In the genomic region with DNA sequence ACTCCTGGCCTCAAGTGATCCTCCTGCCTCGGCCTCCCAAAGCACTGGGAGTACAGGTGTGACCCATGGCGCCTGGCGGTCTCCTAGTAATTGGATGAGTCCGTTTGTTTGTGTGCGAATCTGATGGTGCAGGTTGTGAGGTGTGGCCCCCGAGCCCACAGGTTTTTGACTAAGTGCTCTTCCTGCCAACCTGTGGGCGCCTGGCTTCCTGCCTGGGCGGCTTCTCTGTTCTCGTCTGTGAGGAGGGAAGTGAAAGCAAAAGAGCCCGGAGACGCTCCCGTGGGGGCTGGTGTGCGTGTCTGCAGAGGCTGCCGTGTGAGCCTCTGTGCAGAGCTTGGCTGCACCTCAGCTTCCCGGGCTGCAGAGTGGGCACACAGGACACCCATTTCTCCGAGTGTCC, we compare ENCODE assay signal across 1 cellular context.
TF ChIP-seq lines count a peak whose summit lies in the region.

No MANE protein-coding gene starts in this region.

TF ChIP-seq in GM12878, 131 proteins besides CTCF, POLR2A, EP300 and RAD21 (continued from another document and continues in another):
- TF ChIP-seq, protein P1, sequence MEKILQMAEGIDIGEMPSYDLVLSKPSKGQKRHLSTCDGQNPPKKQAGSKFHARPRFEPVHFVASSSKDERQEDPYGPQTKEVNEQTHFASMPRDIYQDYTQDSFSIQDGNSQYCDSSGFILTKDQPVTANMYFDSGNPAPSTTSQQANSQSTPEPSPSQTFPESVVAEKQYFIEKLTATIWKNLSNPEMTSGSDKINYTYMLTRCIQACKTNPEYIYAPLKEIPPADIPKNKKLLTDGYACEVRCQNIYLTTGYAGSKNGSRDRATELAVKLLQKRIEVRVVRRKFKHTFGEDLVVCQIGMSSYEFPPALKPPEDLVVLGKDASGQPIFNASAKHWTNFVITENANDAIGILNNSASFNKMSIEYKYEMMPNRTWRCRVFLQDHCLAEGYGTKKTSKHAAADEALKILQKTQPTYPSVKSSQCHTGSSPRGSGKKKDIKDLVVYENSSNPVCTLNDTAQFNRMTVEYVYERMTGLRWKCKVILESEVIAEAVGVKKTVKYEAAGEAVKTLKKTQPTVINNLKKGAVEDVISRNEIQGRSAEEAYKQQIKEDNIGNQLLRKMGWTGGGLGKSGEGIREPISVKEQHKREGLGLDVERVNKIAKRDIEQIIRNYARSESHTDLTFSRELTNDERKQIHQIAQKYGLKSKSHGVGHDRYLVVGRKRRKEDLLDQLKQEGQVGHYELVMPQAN (conservative IDR thresholded peaks at IDR 0.05) = peak; percentile 48; the same call in 1 of the 2 replicates
- TF ChIP-seq NR2C2 (IDR thresholded peaks at IDR 0.05; ENCODE audit: borderline replicate concordance, control insufficient read depth, insufficient read length, low read depth) (no peak), RCOR1 (conservative IDR thresholded peaks at IDR 0.05; ENCODE audit: low read depth, low read length) (peak; percentile 93; the same call in 1 of the 2 replicates), BACH1 (IDR thresholded peaks at IDR 0.05; ENCODE audit: borderline replicate concordance) (peak; percentile 89), IKZF2 (IDR thresholded peaks at IDR 0.05) (peak; percentile 87 to 91), TBL1XR1 (IDR thresholded peaks at IDR 0.05; ENCODE audit: low read depth, low read length) (0 out of 2 replicates have a peak, but pooled peaks have one; percentile 56), NBN (IDR thresholded peaks at IDR 0.05) (peak; percentile 93), BMI1 (IDR thresholded peaks at IDR 0.05; ENCODE audit: borderline replicate concordance) (no peak), SUZ12 (IDR thresholded peaks at IDR 0.05; ENCODE audit: unreplicated experiment) (no peak), CEBPB (IDR thresholded peaks at IDR 0.05; ENCODE audit: borderline replicate concordance in 1 of 2, low read depth in 2 of 2, low read length in 2 of 2) (no peak), ZNF384 (IDR thresholded peaks at IDR 0.05; ENCODE audit: borderline replicate concordance, low read depth, low read length) (no peak), REST (IDR thresholded peaks at IDR 0.05; ENCODE audit: low read depth, low read length) (no peak), IKZF1 (conservative IDR thresholded peaks at IDR 0.05) (peak; percentile 95), RB1 (IDR thresholded peaks at IDR 0.05; ENCODE audit: borderline replicate concordance) (no peak), TCF3 (IDR thresholded peaks at IDR 0.05; ENCODE audit: borderline replicate concordance, insufficient read depth, low read depth, low read length) (peak; percentile 47; the same call in 1 of the 2 replicates), SIX5 (IDR thresholded peaks at IDR 0.05; ENCODE audit: low read depth, low read length, severe bottlenecking) (no peak), GABPA (IDR thresholded peaks at IDR 0.05; ENCODE audit: low read depth) (no peak), SMAD5 (IDR thresholded peaks at IDR 0.05; ENCODE audit: low read depth) (no peak), MTA3 (IDR thresholded peaks at IDR 0.05; ENCODE audit: borderline replicate concordance, low read length) (peak; percentile 71; the same call in 1 of the 2 replicates), SP1 (IDR thresholded peaks at IDR 0.05; ENCODE audit: low read depth, low read length) (peak; percentile 49), CBFB (IDR thresholded peaks at IDR 0.05; ENCODE audit: low read depth) (0 out of 2 replicates have a peak, but pooled peaks have one; percentile 68), IRF5 (IDR thresholded peaks at IDR 0.05; ENCODE audit: borderline replicate concordance) (no peak), CHD4 (IDR thresholded peaks at IDR 0.05) (0 out of 2 replicates have a peak, but pooled peaks have one; percentile 47), ASH2L (IDR thresholded peaks at IDR 0.05; ENCODE audit: borderline replicate concordance, low read depth) (no peak), CHD2 (IDR thresholded peaks at IDR 0.05; ENCODE audit: borderline replicate concordance, low read depth, low read length) (peak; percentile 82; the same call in 1 of the 2 replicates), TCF12 (IDR thresholded peaks at IDR 0.05; ENCODE audit: low read depth, low read length) (peak; percentile 76), PBX3 (IDR thresholded peaks at IDR 0.05; ENCODE audit: insufficient replicate concordance, low read depth, low read length) (peak; percentile 54), TCF7 (IDR thresholded peaks at IDR 0.05; ENCODE audit: borderline replicate concordance) (no peak), NFIC (IDR thresholded peaks at IDR 0.05; ENCODE audit: low read depth, low read length) (peak; percentile 72; the same call in 1 of the 2 replicates)
- TF ChIP-seq, protein P2, sequence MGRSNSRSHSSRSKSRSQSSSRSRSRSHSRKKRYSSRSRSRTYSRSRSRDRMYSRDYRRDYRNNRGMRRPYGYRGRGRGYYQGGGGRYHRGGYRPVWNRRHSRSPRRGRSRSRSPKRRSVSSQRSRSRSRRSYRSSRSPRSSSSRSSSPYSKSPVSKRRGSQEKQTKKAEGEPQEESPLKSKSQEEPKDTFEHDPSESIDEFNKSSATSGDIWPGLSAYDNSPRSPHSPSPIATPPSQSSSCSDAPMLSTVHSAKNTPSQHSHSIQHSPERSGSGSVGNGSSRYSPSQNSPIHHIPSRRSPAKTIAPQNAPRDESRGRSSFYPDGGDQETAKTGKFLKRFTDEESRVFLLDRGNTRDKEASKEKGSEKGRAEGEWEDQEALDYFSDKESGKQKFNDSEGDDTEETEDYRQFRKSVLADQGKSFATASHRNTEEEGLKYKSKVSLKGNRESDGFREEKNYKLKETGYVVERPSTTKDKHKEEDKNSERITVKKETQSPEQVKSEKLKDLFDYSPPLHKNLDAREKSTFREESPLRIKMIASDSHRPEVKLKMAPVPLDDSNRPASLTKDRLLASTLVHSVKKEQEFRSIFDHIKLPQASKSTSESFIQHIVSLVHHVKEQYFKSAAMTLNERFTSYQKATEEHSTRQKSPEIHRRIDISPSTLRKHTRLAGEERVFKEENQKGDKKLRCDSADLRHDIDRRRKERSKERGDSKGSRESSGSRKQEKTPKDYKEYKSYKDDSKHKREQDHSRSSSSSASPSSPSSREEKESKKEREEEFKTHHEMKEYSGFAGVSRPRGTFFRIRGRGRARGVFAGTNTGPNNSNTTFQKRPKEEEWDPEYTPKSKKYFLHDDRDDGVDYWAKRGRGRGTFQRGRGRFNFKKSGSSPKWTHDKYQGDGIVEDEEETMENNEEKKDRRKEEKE (IDR thresholded peaks at IDR 0.05) = no peak
- TF ChIP-seq, protein P3, sequence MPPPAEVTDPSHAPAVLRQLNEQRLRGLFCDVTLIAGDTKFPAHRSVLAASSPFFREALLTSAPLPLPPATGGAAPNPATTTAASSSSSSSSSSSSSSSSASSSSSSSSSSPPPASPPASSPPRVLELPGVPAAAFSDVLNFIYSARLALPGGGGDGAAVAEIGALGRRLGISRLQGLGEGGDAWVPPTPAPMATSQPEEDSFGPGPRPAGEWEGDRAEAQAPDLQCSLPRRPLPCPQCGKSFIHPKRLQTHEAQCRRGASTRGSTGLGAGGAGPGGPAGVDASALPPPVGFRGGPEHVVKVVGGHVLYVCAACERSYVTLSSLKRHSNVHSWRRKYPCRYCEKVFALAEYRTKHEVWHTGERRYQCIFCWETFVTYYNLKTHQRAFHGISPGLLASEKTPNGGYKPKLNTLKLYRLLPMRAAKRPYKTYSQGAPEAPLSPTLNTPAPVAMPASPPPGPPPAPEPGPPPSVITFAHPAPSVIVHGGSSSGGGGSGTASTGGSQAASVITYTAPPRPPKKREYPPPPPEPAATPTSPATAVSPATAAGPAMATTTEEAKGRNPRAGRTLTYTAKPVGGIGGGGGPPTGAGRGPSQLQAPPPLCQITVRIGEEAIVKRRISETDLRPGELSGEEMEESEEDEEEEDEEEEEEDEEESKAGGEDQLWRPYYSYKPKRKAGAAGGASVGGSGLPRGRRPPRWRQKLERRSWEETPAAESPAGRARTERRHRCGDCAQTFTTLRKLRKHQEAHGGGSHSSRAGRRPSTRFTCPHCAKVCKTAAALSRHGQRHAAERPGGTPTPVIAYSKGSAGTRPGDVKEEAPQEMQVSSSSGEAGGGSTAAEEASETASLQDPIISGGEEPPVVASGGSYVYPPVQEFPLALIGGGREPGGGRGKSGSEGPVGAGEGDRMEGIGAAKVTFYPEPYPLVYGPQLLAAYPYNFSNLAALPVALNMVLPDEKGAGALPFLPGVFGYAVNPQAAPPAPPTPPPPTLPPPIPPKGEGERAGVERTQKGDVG (CRISPR knock-in tag; IDR thresholded peaks at IDR 0.05) = no peak
- TF ChIP-seq, protein P4, sequence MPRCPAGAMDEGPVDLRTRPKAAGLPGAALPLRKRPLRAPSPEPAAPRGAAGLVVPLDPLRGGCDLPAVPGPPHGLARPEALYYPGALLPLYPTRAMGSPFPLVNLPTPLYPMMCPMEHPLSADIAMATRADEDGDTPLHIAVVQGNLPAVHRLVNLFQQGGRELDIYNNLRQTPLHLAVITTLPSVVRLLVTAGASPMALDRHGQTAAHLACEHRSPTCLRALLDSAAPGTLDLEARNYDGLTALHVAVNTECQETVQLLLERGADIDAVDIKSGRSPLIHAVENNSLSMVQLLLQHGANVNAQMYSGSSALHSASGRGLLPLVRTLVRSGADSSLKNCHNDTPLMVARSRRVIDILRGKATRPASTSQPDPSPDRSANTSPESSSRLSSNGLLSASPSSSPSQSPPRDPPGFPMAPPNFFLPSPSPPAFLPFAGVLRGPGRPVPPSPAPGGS (IDR thresholded peaks at IDR 0.05; ENCODE audit: borderline replicate concordance, insufficient read depth, low read depth, low read length, poor library complexity, severe bottlenecking) = peak; percentile 63
- TF ChIP-seq, protein P5, sequence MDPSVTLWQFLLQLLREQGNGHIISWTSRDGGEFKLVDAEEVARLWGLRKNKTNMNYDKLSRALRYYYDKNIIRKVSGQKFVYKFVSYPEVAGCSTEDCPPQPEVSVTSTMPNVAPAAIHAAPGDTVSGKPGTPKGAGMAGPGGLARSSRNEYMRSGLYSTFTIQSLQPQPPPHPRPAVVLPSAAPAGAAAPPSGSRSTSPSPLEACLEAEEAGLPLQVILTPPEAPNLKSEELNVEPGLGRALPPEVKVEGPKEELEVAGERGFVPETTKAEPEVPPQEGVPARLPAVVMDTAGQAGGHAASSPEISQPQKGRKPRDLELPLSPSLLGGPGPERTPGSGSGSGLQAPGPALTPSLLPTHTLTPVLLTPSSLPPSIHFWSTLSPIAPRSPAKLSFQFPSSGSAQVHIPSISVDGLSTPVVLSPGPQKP (IDR thresholded peaks at IDR 0.05; ENCODE audit: low read depth, low read length) = no peak
- TF ChIP-seq, protein P6, sequence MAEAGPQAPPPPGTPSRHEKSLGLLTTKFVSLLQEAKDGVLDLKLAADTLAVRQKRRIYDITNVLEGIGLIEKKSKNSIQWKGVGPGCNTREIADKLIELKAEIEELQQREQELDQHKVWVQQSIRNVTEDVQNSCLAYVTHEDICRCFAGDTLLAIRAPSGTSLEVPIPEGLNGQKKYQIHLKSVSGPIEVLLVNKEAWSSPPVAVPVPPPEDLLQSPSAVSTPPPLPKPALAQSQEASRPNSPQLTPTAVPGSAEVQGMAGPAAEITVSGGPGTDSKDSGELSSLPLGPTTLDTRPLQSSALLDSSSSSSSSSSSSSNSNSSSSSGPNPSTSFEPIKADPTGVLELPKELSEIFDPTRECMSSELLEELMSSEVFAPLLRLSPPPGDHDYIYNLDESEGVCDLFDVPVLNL (IDR thresholded peaks at IDR 0.05; ENCODE audit: low read depth, low read length) = no peak
- TF ChIP-seq, protein P7, sequence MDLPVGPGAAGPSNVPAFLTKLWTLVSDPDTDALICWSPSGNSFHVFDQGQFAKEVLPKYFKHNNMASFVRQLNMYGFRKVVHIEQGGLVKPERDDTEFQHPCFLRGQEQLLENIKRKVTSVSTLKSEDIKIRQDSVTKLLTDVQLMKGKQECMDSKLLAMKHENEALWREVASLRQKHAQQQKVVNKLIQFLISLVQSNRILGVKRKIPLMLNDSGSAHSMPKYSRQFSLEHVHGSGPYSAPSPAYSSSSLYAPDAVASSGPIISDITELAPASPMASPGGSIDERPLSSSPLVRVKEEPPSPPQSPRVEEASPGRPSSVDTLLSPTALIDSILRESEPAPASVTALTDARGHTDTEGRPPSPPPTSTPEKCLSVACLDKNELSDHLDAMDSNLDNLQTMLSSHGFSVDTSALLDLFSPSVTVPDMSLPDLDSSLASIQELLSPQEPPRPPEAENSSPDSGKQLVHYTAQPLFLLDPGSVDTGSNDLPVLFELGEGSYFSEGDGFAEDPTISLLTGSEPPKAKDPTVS (IDR thresholded peaks at IDR 0.05; ENCODE audit: low read depth, low read length) = no peak
